Comparison of ENCODE assay signal across 2 cellular contexts in genomic region chr19:58351996-58352755, GRCh38.
TF ChIP-seq lines count a peak whose summit lies in the region.

No MANE protein-coding gene starts in this region.

TF ChIP-seq in HEK293, 187 proteins besides CTCF, POLR2A, EP300 and RAD21:
- TF ChIP-seq PBX3 (CRISPR knock-in tag; IDR thresholded peaks at IDR 0.05) (0 out of 2 replicates have a peak, but pooled peaks have one; percentile 29), KLF1 (tag by site-specific recombination; IDR thresholded peaks at IDR 0.05) (no peak), ZSCAN30 (tag by site-specific recombination; IDR thresholded peaks at IDR 0.05) (no peak)

TF ChIP-seq in HepG2, 621 proteins besides CTCF, POLR2A, EP300 and RAD21 (continues in another document):
- no peak for TF ChIP-seq ZNF724P (CRISPR knock-in tag; IDR thresholded peaks at IDR 0.05; ENCODE audit: borderline replicate concordance)
- 0 out of 2 replicates have a peak, but pooled peaks have one; percentile 25 for TF ChIP-seq ZNF550 (CRISPR knock-in tag; IDR thresholded peaks at IDR 0.05; ENCODE audit: borderline replicate concordance)
- TF ChIP-seq ZNF501 (CRISPR knock-in tag; IDR thresholded peaks at IDR 0.05), result 0 out of 2 replicates have a peak, but pooled peaks have one; percentile 11
- no peak for TF ChIP-seq POLR2AphosphoS5 (IDR thresholded peaks at IDR 0.05; ENCODE audit: low read depth, low read length)
- peak; percentile 40; the same call in 1 of the 2 replicates for TF ChIP-seq ZBTB38 (CRISPR knock-in tag; IDR thresholded peaks at IDR 0.05)
- no peak for TF ChIP-seq MLX (CRISPR knock-in tag; IDR thresholded peaks at IDR 0.05)
- TF ChIP-seq ZNF234 (CRISPR knock-in tag; conservative IDR thresholded peaks at IDR 0.05), result 0 out of 2 replicates have a peak, but pooled peaks have one; percentile 30
- no peak for TF ChIP-seq HNRNPLL (IDR thresholded peaks at IDR 0.05; ENCODE audit: low read depth, low read length, poor library complexity, severe bottlenecking)
- TF ChIP-seq SAFB2 (CRISPR knock-in tag; IDR thresholded peaks at IDR 0.05; ENCODE audit: borderline replicate concordance, low read depth), result 0 out of 2 replicates have a peak, but pooled peaks have one; percentile 43
- TF ChIP-seq JUND (CRISPR knock-in tag; IDR thresholded peaks at IDR 0.05), result no peak
- no peak for TF ChIP-seq ZNF503 (CRISPR knock-in tag; IDR thresholded peaks at IDR 0.05)
- TF ChIP-seq ZNF337 (CRISPR knock-in tag; IDR thresholded peaks at IDR 0.05; ENCODE audit: borderline replicate concordance, low read depth), result no peak
- TF ChIP-seq PCBP2 (optimal IDR thresholded peaks at IDR 0.05; ENCODE audit: low read depth, low read length, poor library complexity, severe bottlenecking), result no peak
- TF ChIP-seq ZNF687 (CRISPR knock-in tag; IDR thresholded peaks at IDR 0.05), result peak; percentile 9; the same call in 1 of the 2 replicates
- TF ChIP-seq ZNF546 (CRISPR knock-in tag; conservative IDR thresholded peaks at IDR 0.05), result no peak
- 0 out of 2 replicates have a peak, but pooled peaks have one; percentile 41 for TF ChIP-seq DNMT1 (CRISPR knock-in tag; IDR thresholded peaks at IDR 0.05)
- TF ChIP-seq POGK (CRISPR knock-in tag; conservative IDR thresholded peaks at IDR 0.05), result no peak
- TF ChIP-seq ZNF329 (CRISPR knock-in tag; IDR thresholded peaks at IDR 0.05; ENCODE audit: low read depth), result peak; percentile 93
- TF ChIP-seq TRAFD1 (CRISPR knock-in tag; IDR thresholded peaks at IDR 0.05; ENCODE audit: borderline replicate concordance), result 0 out of 2 replicates have a peak, but pooled peaks have one; percentile 33
- TF ChIP-seq ZBTB33 (CRISPR knock-in tag; IDR thresholded peaks at IDR 0.05), result peak; percentile 80; the same call in 1 of the 2 replicates
- no peak for TF ChIP-seq MED8 (CRISPR knock-in tag; IDR thresholded peaks at IDR 0.05; ENCODE audit: insufficient replicate concordance)
- TF ChIP-seq TMF1 (CRISPR knock-in tag; IDR thresholded peaks at IDR 0.05; ENCODE audit: low read depth), result no peak
- no peak for TF ChIP-seq ZNF746 (CRISPR knock-in tag; IDR thresholded peaks at IDR 0.05)
- TF ChIP-seq ZNF407 (CRISPR knock-in tag; IDR thresholded peaks at IDR 0.05; ENCODE audit: not compliant biosample characterization), result peak; percentile 28
- no peak for TF ChIP-seq RAD51 (IDR thresholded peaks at IDR 0.05; ENCODE audit: borderline replicate concordance)
